In the genomic region with DNA sequence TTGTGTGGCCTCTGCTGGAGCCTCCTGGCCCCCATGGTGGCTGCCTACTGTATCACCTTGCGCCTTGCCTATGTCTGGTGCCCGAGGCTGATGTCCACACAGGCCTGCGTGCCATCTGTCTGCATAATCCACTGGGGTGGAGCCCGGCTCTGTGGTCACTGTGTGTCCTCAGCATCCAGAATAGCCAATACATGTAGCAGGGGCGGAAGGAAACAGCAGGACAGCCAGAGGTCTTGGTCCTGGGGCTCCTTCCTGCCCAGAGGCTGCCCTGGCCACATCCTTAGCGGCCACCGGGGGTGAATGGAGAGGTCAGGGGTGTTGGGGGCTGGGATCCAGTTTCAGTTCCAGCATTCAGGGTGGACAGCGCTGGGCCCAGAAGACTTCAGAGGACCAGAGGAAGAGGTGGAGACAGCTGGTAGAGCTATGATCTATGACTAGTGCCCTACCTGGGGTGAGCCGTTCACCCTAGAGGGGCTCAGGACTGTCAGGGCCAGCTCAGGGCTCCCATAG, we compare ENCODE assay signal across 21 cellular contexts. TPM values are rescaled to one million over a fixed set of nuclear protein-coding genes. Genes with fewer than 3 reads are reported as not detected.
DNase-seq lines count a peak whose midpoint lies in the region; ATAC-seq and TF ChIP-seq lines count a peak whose summit lies in the region.
"Had no signal": no experiment of that assay in that cellular context is flagged by ENCODE, and none has a peak within 500 bp of the region (broad histone marks: within the 10 kb centered on the region; RNA-seq: fewer than 3 reads in every experiment).

No MANE protein-coding gene starts in this region.

- H3K27ac Mint-ChIP-seq in glutamatergic neuron (ENCODE audit: unreplicated experiment): peak overlapping the region; percentile 70
- peak overlapping the region; percentile 25 for H3K27ac Mint-ChIP-seq in neural progenitor cell
- no peak overlapping the region for H3K27ac Mint-ChIP-seq in activated T-helper 2 cell treated with anti-CD3 and anti-CD28 coated beads, Interferon-gamma antibody, Interleukin-2, Interleukin-4, amounts not matched to agents 10 μg/mL and 5 μg/mL and 100 μg/mL, durations not matched to agents 14 hours and 24 hours and 36 hours
- H3K27ac Mint-ChIP-seq: activated CD4-positive, alpha-beta memory T cell treated with anti-CD3 and anti-CD28 coated beads for 36 hours; T-helper 2 cell treated with Interferon-gamma antibody and Interleukin-4, amounts not matched to agents 5 μg/mL and 100 μg/mL, for 36 hours had no signal

- CTCF ChIA-PET in SK-N-SH (lab: Yijun Ruan, JAX): interaction anchor here (0.9 to 3.8 kb wide), 4 partner anchors 13 to 318 kb away, joined by 3 to 19 read pairs (median 4); no protein-coding TSS in a partner anchor

- H3F3A ChIP-seq in SK-N-SH (replicated peaks; ENCODE audit: insufficient read depth) (peaks cover 5% of the 10 kb centered on the region), neural progenitor cell (ENCODE audit: low read depth) (peaks cover 22% of the 10 kb centered on the region)

- H3K9ac ChIP-seq in SK-N-SH (no peak overlapping the region), neural progenitor cell (no peak overlapping the region)
- H3K9ac ChIP-seq: GM23248 had no signal

- TF ChIP-seq CTCF in SK-N-SH (IDR thresholded peaks at IDR 0.05) (no peak), glutamatergic neuron (IDR thresholded peaks at IDR 0.05; ENCODE audit: partially characterized antibody, unreplicated experiment) (no peak), neural progenitor cell (IDR thresholded peaks at IDR 0.05) (no peak)

- H3K27me3 ChIP-seq in SK-N-SH (ENCODE audit: insufficient read depth) (no peaks in the 10 kb centered on the region), neural progenitor cell (no peaks in the 10 kb centered on the region)

- peaks cover 16% of the 10 kb centered on the region for H3K4me1 Mint-ChIP-seq in glutamatergic neuron (ENCODE audit: low read depth, unreplicated experiment)
- H3K4me1 Mint-ChIP-seq in neural progenitor cell: peaks cover 43% of the 10 kb centered on the region
- no peaks in the 10 kb centered on the region for H3K4me1 Mint-ChIP-seq in activated T-helper 2 cell treated with anti-CD3 and anti-CD28 coated beads, Interferon-gamma antibody, Interleukin-2, Interleukin-4, amounts not matched to agents 10 μg/mL and 5 μg/mL and 100 μg/mL, durations not matched to agents 14 hours and 24 hours and 36 hours (ENCODE audit: low read depth)

- H3K4me3 ChIP-seq in SK-N-SH (ENCODE audit: low read depth in 2 of 2, low read length in 1 of 2): no peak overlapping the region
- no peak overlapping the region for H3K4me3 ChIP-seq in neural progenitor cell
- H3K4me3 ChIP-seq: GM23248, PC-9, SK-N-MC had no signal

- H3K27me3 Mint-ChIP-seq in glutamatergic neuron (ENCODE audit: unreplicated experiment) (peaks cover 8% of the 10 kb centered on the region), neural progenitor cell (ENCODE audit: insufficient read depth, low read depth) (peaks cover 9% of the 10 kb centered on the region)
- H3K27me3 Mint-ChIP-seq in activated T-helper 2 cell treated with anti-CD3 and anti-CD28 coated beads, Interferon-gamma antibody, Interleukin-2, Interleukin-4, amounts not matched to agents 10 μg/mL and 5 μg/mL and 100 μg/mL, durations not matched to agents 14 hours and 24 hours and 36 hours (ENCODE audit: low read depth): no peaks in the 10 kb centered on the region
- H3K27me3 Mint-ChIP-seq: activated CD4-positive, alpha-beta memory T cell treated with anti-CD3 and anti-CD28 coated beads for 36 hours; effector memory CD8-positive, alpha-beta T cell had no signal

- H3K27ac ChIP-seq in SK-N-SH (ENCODE audit: low read depth in 2 of 2, low read length in 1 of 2) (peak overlapping the region in 1 of 2 experiments; percentile 61; a peak in 2 of 4 replicates), neural progenitor cell (no peak overlapping the region)
- H3K27ac ChIP-seq: GM23248, PC-9, SK-N-MC had no signal

- 0 out of 2 replicates have a peak, but pooled peaks cover 4% of the 10 kb centered on the region for H4K20me1 ChIP-seq in SK-N-SH (ENCODE audit: insufficient read depth)
- H4K20me1 ChIP-seq in neural progenitor cell (ENCODE audit: low read depth): no peaks in the 10 kb centered on the region

- H3K9me2 ChIP-seq in SK-N-SH: no peaks in the 10 kb centered on the region

- TF ChIP-seq EP300 in SK-N-SH (IDR thresholded peaks at IDR 0.05; ENCODE audit: borderline replicate concordance in 1 of 2, low read depth in 1 of 2, low read length in 1 of 2): no peak

- POLR2A ChIA-PET in SK-N-SH (lab: Yijun Ruan, JAX): no interaction called here

- H3K9me3 Mint-ChIP-seq in glutamatergic neuron (ENCODE audit: unreplicated experiment) (peaks cover 12% of the 10 kb centered on the region), neural progenitor cell (no peaks in the 10 kb centered on the region)
- H3K9me3 Mint-ChIP-seq in activated T-helper 2 cell treated with anti-CD3 and anti-CD28 coated beads, Interferon-gamma antibody, Interleukin-2, Interleukin-4, amounts not matched to agents 10 μg/mL and 5 μg/mL and 100 μg/mL, durations not matched to agents 14 hours and 24 hours and 36 hours: no peaks in the 10 kb centered on the region
- H3K9me3 Mint-ChIP-seq: activated CD4-positive, alpha-beta memory T cell treated with anti-CD3 and anti-CD28 coated beads for 36 hours; effector memory CD8-positive, alpha-beta T cell; T-helper 2 cell treated with Interferon-gamma antibody and Interleukin-4, amounts not matched to agents 5 μg/mL and 100 μg/mL, for 36 hours had no signal

- WGBS in SK-N-SH (ENCODE audit: low lambda C conversion rate): 97% methylated on average over 9 of the region's 9 CpGs

- H3K4me2 ChIP-seq in SK-N-SH: no peak overlapping the region
- no peak overlapping the region for H3K4me2 ChIP-seq in neural progenitor cell
- H3K4me2 ChIP-seq: PC-9 had no signal

- DNase-seq in Ammon's horn (ENCODE audit: low spot score) (peak; percentile 48), SK-N-SH (peak; percentile 56), glutamatergic neuron (peak; percentile 20), neural progenitor cell (ENCODE audit: low spot score) (no peak), NCI-H1105 treated with DMSO at 0.1 percent for 48 hours (lab: John Stamatoyannopoulos, UW) (no peak), midbrain (lab: John Stamatoyannopoulos, UW) (no peak)
- DNase-seq in activated T-helper 2 cell treated with anti-CD3 and anti-CD28 coated beads, Interferon-gamma antibody, Interleukin-2, Interleukin-4, amounts not matched to agents 10 μg/mL and 5 μg/mL and 100 μg/mL, durations not matched to agents 14 hours and 24 hours and 36 hours (ENCODE audit: low spot score): no peak
- DNase-seq: activated CD4-positive, alpha-beta memory T cell treated with anti-CD3 and anti-CD28 coated beads for 36 hours; activated CD4-positive, CD25-positive, alpha-beta regulatory T cell; central memory CD4-positive, alpha-beta T cell; effector memory CD8-positive, alpha-beta T cell; GF-D8; GM23248; NCI-H1436 treated with DMSO at 0.1 percent for 48 hours; occipital lobe; PC-9; stimulated activated naive CD4-positive, alpha-beta T cell had no signal

- H3K36me3 ChIP-seq in SK-N-SH (replicated peaks in 1 of 2; ENCODE audit: control insufficient read depth in 1 of 2, insufficient read depth in 2 of 2, low read length in 1 of 2) (peaks cover 6 to 26% of the 10 kb centered on the region in 2 experiments), neural progenitor cell (no peaks in the 10 kb centered on the region)

- H3K36me3 Mint-ChIP-seq in glutamatergic neuron (ENCODE audit: unreplicated experiment) (no peaks in the 10 kb centered on the region), neural progenitor cell (peaks cover 3% of the 10 kb centered on the region)
- H3K36me3 Mint-ChIP-seq in activated T-helper 2 cell treated with anti-CD3 and anti-CD28 coated beads, Interferon-gamma antibody, Interleukin-2, Interleukin-4, amounts not matched to agents 10 μg/mL and 5 μg/mL and 100 μg/mL, durations not matched to agents 14 hours and 24 hours and 36 hours (ENCODE audit: low read depth): peaks cover 14% of the 10 kb centered on the region

- no peak overlapping the region for H3K4me3 Mint-ChIP-seq in glutamatergic neuron (ENCODE audit: unreplicated experiment)
- no peak overlapping the region for H3K4me3 Mint-ChIP-seq in neural progenitor cell
- H3K4me3 Mint-ChIP-seq in activated T-helper 2 cell treated with anti-CD3 and anti-CD28 coated beads, Interferon-gamma antibody, Interleukin-2, Interleukin-4, amounts not matched to agents 10 μg/mL and 5 μg/mL and 100 μg/mL, durations not matched to agents 14 hours and 24 hours and 36 hours (ENCODE audit: low read depth): no peak overlapping the region
- H3K4me3 Mint-ChIP-seq: activated CD4-positive, alpha-beta memory T cell treated with anti-CD3 and anti-CD28 coated beads for 36 hours; effector memory CD8-positive, alpha-beta T cell; T-helper 2 cell treated with Interferon-gamma antibody and Interleukin-4, amounts not matched to agents 5 μg/mL and 100 μg/mL, for 36 hours had no signal

- intact Hi-C loops in activated T-helper 2 cell treated with anti-CD3 and anti-CD28 coated beads, Interferon-gamma antibody, Interleukin-2, Interleukin-4, amounts not matched to agents 10 μg/mL and 5 μg/mL and 100 μg/mL, durations not matched to agents 14 hours and 24 hours and 36 hours (cut with micrococcal nuclease): no loop called here

- H3K79me2 ChIP-seq in SK-N-SH (ENCODE audit: insufficient read depth) (no peaks in the 10 kb centered on the region), neural progenitor cell (ENCODE audit: low read depth) (no peaks in the 10 kb centered on the region)

- H3K9me3 ChIP-seq in SK-N-SH (no peaks in the 10 kb centered on the region), neural progenitor cell (ENCODE audit: low read depth) (no peaks in the 10 kb centered on the region)

- no peak for TF ChIP-seq RAD21 in SK-N-SH (IDR thresholded peaks at IDR 0.05; ENCODE audit: low read length)

- H3K4me1 ChIP-seq in SK-N-SH (ENCODE audit: control insufficient read depth in 1 of 2, insufficient read depth in 2 of 2, low read depth in 1 of 2, low read length in 1 of 2) (peaks cover 0 to 32% of the 10 kb centered on the region in 2 experiments; a peak in 1 of 4 replicates), neural progenitor cell (peaks cover 40% of the 10 kb centered on the region)

- no peak for ATAC-seq in GM19324 (IDR thresholded peaks at IDR 0.05; ENCODE audit: low FRiP score, unreplicated experiment)
- ATAC-seq: effector memory CD8-positive, alpha-beta T cell had no signal

- H2AFZ ChIP-seq in SK-N-SH (ENCODE audit: low read depth): no peak overlapping the region
- no peak overlapping the region for H2AFZ ChIP-seq in neural progenitor cell (replicated peaks)
- H2AFZ ChIP-seq: GM23248, PC-9 had no signal

RNA-seq across cellular contexts. Expression of a gene that starts 15.8 kb away (rescaled TPM):
- polyA plus RNA-seq in SK-N-SH (2012; rRNA removed): 170 and 213 TPM in 2 replicates
- 121 and 165 TPM in 2 replicates for polyA plus RNA-seq in SK-N-SH (2012; cell fraction: cytosol; rRNA removed)
- polyA plus RNA-seq in SK-N-SH (2012; cell fraction: nucleus; rRNA removed): 211 and 221 TPM in 2 replicates
- total RNA-seq in glutamatergic neuron (ENCODE audit: unreplicated experiment): 178 TPM
- total RNA-seq in neural progenitor cell (ENCODE audit: low replicate concordance): 43.8 and 69.2 TPM in 2 replicates
- 73.1 and 76.4 TPM in 2 replicates for total RNA-seq in activated T-helper 2 cell treated with anti-CD3 and anti-CD28 coated beads, Interferon-gamma antibody, Interleukin-2, Interleukin-4, amounts not matched to agents 10 μg/mL and 5 μg/mL and 100 μg/mL, durations not matched to agents 14 hours and 24 hours and 36 hours

RNA-seq across cellular contexts. Expression of a gene that starts 27.3 kb away (rescaled TPM):
- 1.1 and 1.6 TPM in 2 replicates for polyA plus RNA-seq in SK-N-SH (2012; rRNA removed)
- 0.55 and 1.0 TPM in 2 replicates for polyA plus RNA-seq in SK-N-SH (2012; cell fraction: cytosol; rRNA removed)
- 0.83 and 1.1 TPM in 2 replicates for polyA plus RNA-seq in SK-N-SH (2012; cell fraction: nucleus; rRNA removed)
- total RNA-seq in glutamatergic neuron (ENCODE audit: unreplicated experiment): 43.9 TPM
- total RNA-seq in neural progenitor cell (ENCODE audit: low replicate concordance): 0.15 TPM in 1 of 2 replicates, not detected in the other
- total RNA-seq in activated T-helper 2 cell treated with anti-CD3 and anti-CD28 coated beads, Interferon-gamma antibody, Interleukin-2, Interleukin-4, amounts not matched to agents 10 μg/mL and 5 μg/mL and 100 μg/mL, durations not matched to agents 14 hours and 24 hours and 36 hours: 1.8 and 2.3 TPM in 2 replicates
- total RNA-seq: MCF 10A, PC-9 had no signal

Comparison
In these comparisons a context has a peak if more than half of its experiments do, and no peak if none do; other contexts are left out.
1. DNase-seq: peak in Ammon's horn (single experiment), SK-N-SH (single experiment) and glutamatergic neuron (single experiment); none in neural progenitor cell (single experiment), NCI-H1105 treated with DMSO at 0.1 percent for 48 hours (single experiment), activated T-helper 2 cell treated with anti-CD3 and anti-CD28 coated beads, Interferon-gamma antibody, Interleukin-2, Interleukin-4, amounts not matched to agents 10 μg/mL and 5 μg/mL and 100 μg/mL, durations not matched to agents 14 hours and 24 hours and 36 hours (single experiment) and midbrain (single experiment).
2. RNA of a gene that starts 27.3 kb away (total RNA-seq): 43.9 TPM in glutamatergic neuron (single experiment); 1.8 to 2.3 TPM in activated T-helper 2 cell treated with anti-CD3 and anti-CD28 coated beads, Interferon-gamma antibody, Interleukin-2, Interleukin-4, amounts not matched to agents 10 μg/mL and 5 μg/mL and 100 μg/mL, durations not matched to agents 14 hours and 24 hours and 36 hours and 0.15 TPM in neural progenitor cell; every median in the first group is over 10 times any median in the second.